ENCODE assay signal across 11 cellular contexts in genomic region chr4:117447925-117448324, GRCh38.
A peak's percentile ranks its signal among the peaks of the same experiment; 100 is the strongest.
DNase-seq lines count a peak whose midpoint lies in the region; ATAC-seq and TF ChIP-seq lines count a peak whose summit lies in the region.
"Had no signal": no experiment of that assay in that cellular context is flagged by ENCODE, and none has a peak within 500 bp of the region (broad histone marks: within the 10 kb centered on the region; RNA-seq: fewer than 3 reads in every experiment).

No MANE protein-coding gene starts in this region.

- H4K20me1 ChIP-seq in osteoblast (ENCODE audit: insufficient read depth, low read length) = no peaks in the 10 kb centered on the region

- H3K9me3 Mint-ChIP-seq in immature natural killer cell = peaks cover 18 to 74% (median 32%) of the 10 kb centered on the region in 6 donors

- H3K27me3 ChIP-seq in foreskin keratinocyte = no peaks in the 10 kb centered on the region
- H3K27me3 ChIP-seq in osteoblast (ENCODE audit: insufficient read depth, low read length) = no peaks in the 10 kb centered on the region

- H2AFZ ChIP-seq in osteoblast (ENCODE audit: low read length) = no peak overlapping the region

- H3K36me3 ChIP-seq in osteoblast (ENCODE audit: insufficient read depth, low read length) = no peaks in the 10 kb centered on the region

- peaks cover 0 to 2% (median 0%) of the 10 kb centered on the region in 3 donors for H3K27me3 Mint-ChIP-seq in immature natural killer cell (ENCODE audit: low read depth in 3 of 3)
- H3K27me3 Mint-ChIP-seq: effector memory CD8-positive, alpha-beta T cell had no signal

- H3K27ac ChIP-seq in C4-2B = no peak overlapping the region
- no peak overlapping the region for H3K27ac ChIP-seq in foreskin keratinocyte
- H3K27ac ChIP-seq in osteoblast (ENCODE audit: low read depth, low read length) = no peak overlapping the region
- H3K27ac ChIP-seq: skin epidermis had no signal

- H3K36me3 Mint-ChIP-seq in immature natural killer cell = no peaks in the 10 kb centered on the region

- peak; percentile 74 for DNase-seq in OCI-M1 (lab: John Stamatoyannopoulos, UW)
- DNase-seq in foreskin keratinocyte = no peak
- DNase-seq in NCI-H510A treated with DMSO at 0.1 percent for 48 hours (lab: John Stamatoyannopoulos, UW) = no peak
- DNase-seq in immature natural killer cell = no peak
- DNase-seq in osteoblast (ENCODE audit: insufficient read length, low spot score, missing footprints) = no peak
- DNase-seq: effector memory CD8-positive, alpha-beta T cell; left ventricle myocardium superior had no signal

- no peak overlapping the region for H3K4me3 Mint-ChIP-seq in immature natural killer cell
- H3K4me3 Mint-ChIP-seq: effector memory CD8-positive, alpha-beta T cell had no signal

- H3K4me1 ChIP-seq in foreskin keratinocyte = no peaks in the 10 kb centered on the region
- H3K4me1 ChIP-seq in osteoblast (ENCODE audit: insufficient read depth, low read length) = no peaks in the 10 kb centered on the region

- no peak overlapping the region for H3K4me2 ChIP-seq in osteoblast (ENCODE audit: insufficient read depth, low read length)

- ATAC-seq in GM18870 (IDR thresholded peaks at IDR 0.05; ENCODE audit: unreplicated experiment) (peak; percentile 75), foreskin keratinocyte (no peak), HG02870 (IDR thresholded peaks at IDR 0.05; ENCODE audit: unreplicated experiment) (no peak)
- ATAC-seq: effector memory CD8-positive, alpha-beta T cell; left ventricle myocardium superior had no signal

- no peaks in the 10 kb centered on the region for H3K79me2 ChIP-seq in osteoblast (ENCODE audit: insufficient read depth, low read length)

- peak; percentile 73 for TF ChIP-seq CTCF in C4-2B (conservative IDR thresholded peaks at IDR 0.05)
- peak; percentile 45 for TF ChIP-seq CTCF in foreskin keratinocyte (conservative IDR thresholded peaks at IDR 0.05)
- no peak for TF ChIP-seq CTCF in osteoblast (IDR thresholded peaks at IDR 0.05; ENCODE audit: extremely low read depth, low read depth, low read length)

- H3K9me3 ChIP-seq in osteoblast (ENCODE audit: low read depth, low read length) = peaks cover 2% of the 10 kb centered on the region

- no peaks in the 10 kb centered on the region for H3K4me1 Mint-ChIP-seq in immature natural killer cell

- no peak overlapping the region for H3K27ac Mint-ChIP-seq in immature natural killer cell
- H3K27ac Mint-ChIP-seq: effector memory CD8-positive, alpha-beta T cell had no signal

- H3K4me3 ChIP-seq in osteoblast (ENCODE audit: insufficient read depth, low read length) = no peak overlapping the region
- H3K4me3 ChIP-seq: skin epidermis had no signal
